8 cellular contexts compared by ENCODE assay signal in the genomic region with DNA sequence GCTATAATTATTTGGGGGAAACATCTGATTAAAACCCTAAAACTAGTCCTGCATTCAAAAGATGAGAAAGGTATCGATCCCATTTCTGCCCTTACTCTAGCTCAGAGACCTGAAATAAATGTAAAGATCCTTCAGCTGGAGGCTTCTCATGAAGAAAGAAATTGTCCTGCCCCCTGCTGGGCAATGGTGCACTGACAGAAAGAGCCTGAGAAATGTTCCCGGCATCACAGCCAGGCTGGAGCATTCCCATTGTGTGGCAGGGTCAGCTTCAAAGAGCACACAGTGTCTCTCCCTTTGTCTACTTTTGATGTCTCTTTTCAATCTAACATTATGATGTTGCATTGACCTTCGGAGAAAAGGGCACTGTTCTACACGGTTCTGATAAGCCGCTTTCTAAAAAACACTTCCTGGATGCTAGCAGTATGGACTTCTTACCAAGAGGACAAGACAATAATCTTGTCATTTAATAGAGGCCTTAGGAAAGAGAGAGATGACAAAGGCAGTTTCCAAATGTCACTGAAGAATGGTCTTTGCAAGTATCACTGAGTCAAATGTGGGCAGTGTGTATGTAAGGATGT.
DNase-seq lines count a peak whose midpoint lies in the region; ATAC-seq, FAIRE-seq and TF ChIP-seq lines count a peak whose summit lies in the region.

No MANE protein-coding gene starts in this region.

- intact Hi-C loops in natural killer cell (cut with micrococcal nuclease): no loop called here

- no peak overlapping the region for H3K27ac ChIP-seq in GM23248
- no peak overlapping the region for H3K27ac ChIP-seq in CD8-positive, alpha-beta memory T cell (ENCODE audit: low read depth, low read length)

- H3K4me3 Mint-ChIP-seq in CD8-positive, alpha-beta memory T cell: no peak overlapping the region
- H3K4me3 Mint-ChIP-seq in natural killer cell: no peak overlapping the region

- POLR2A ChIA-PET in CD8-positive, alpha-beta memory T cell (lab: Charles Lee): no interaction called here

- H3K4me1 Mint-ChIP-seq in CD8-positive, alpha-beta memory T cell: no peaks in the 10 kb centered on the region
- H3K4me1 Mint-ChIP-seq in natural killer cell: no peaks in the 10 kb centered on the region

- H3K9me3 ChIP-seq in GM23248 (ENCODE audit: low read depth): no peaks in the 10 kb centered on the region
- no peaks in the 10 kb centered on the region for H3K9me3 ChIP-seq in CD8-positive, alpha-beta memory T cell (ENCODE audit: low read length)

- FAIRE-seq in D721Med (lab: Jason Lieb, UNC): no peak

- no peaks in the 10 kb centered on the region for H3K4me1 ChIP-seq in GM23248 (ENCODE audit: insufficient read depth)
- no peaks in the 10 kb centered on the region for H3K4me1 ChIP-seq in CD8-positive, alpha-beta memory T cell (ENCODE audit: insufficient read depth, low read length)

- TF ChIP-seq CTCF in D721Med (IDR thresholded peaks at IDR 0.05; ENCODE audit: insufficient read depth, missing control alignments): peak; percentile 63
- peak; percentile 84 for TF ChIP-seq CTCF in fibroblast of pulmonary artery (IDR thresholded peaks at IDR 0.05; ENCODE audit: low read length, missing control alignments)
- no peak for TF ChIP-seq CTCF in natural killer cell (IDR thresholded peaks at IDR 0.05)

- no peaks in the 10 kb centered on the region for H4K20me1 ChIP-seq in GM23248 (ENCODE audit: insufficient read depth)

- no peak overlapping the region for H3K9ac ChIP-seq in GM23248

- H3K79me2 ChIP-seq in GM23248 (ENCODE audit: insufficient read depth): peaks cover 44% of the 10 kb centered on the region

- H3K27ac Mint-ChIP-seq in CD8-positive, alpha-beta memory T cell: no peak overlapping the region
- no peak overlapping the region for H3K27ac Mint-ChIP-seq in natural killer cell

- H3K36me3 ChIP-seq in GM23248 (ENCODE audit: low read depth): no peaks in the 10 kb centered on the region
- H3K36me3 ChIP-seq in CD8-positive, alpha-beta memory T cell (ENCODE audit: insufficient read depth, low read length): no peaks in the 10 kb centered on the region

- H3K4me2 ChIP-seq in GM23248 (ENCODE audit: unreplicated experiment): no peak overlapping the region

- no peaks in the 10 kb centered on the region for H3F3A ChIP-seq in GM23248 (ENCODE audit: insufficient read depth)

- ATAC-seq in HG03135 (IDR thresholded peaks at IDR 0.05; ENCODE audit: unreplicated experiment) (no peak), natural killer cell (no peak)

- H3K9me2 ChIP-seq in GM23248 (ENCODE audit: insufficient read depth): no peaks in the 10 kb centered on the region

- CTCF ChIA-PET in CD8-positive, alpha-beta memory T cell (lab: Charles Lee): no interaction called here

- peaks cover 0 to 3% (median 0%) of the 10 kb centered on the region in 5 donors for H3K9me3 Mint-ChIP-seq in CD8-positive, alpha-beta memory T cell
- no peaks in the 10 kb centered on the region for H3K9me3 Mint-ChIP-seq in natural killer cell

- DNase-seq in D721Med (ENCODE audit: insufficient read length, low spot score): peak; percentile 13
- DNase-seq in GM23248: peak; percentile 65
- peak; percentile 4 for DNase-seq in RPMI8226
- peak; percentile 50 for DNase-seq in fibroblast of pulmonary artery (ENCODE audit: low read depth)
- DNase-seq in nucleus accumbens (lab: John Stamatoyannopoulos, UW): peak in 49 of 56 donors; percentile 7 to 87 (median 50)
- no peak for DNase-seq in CD8-positive, alpha-beta memory T cell
- no peak for DNase-seq in natural killer cell

- no peak overlapping the region for H2AFZ ChIP-seq in GM23248

- H3K4me3 ChIP-seq in GM23248 (no peak overlapping the region), fibroblast of pulmonary artery (replicated peaks; ENCODE audit: low read depth, low read length) (no peak overlapping the region)
- no peak overlapping the region for H3K4me3 ChIP-seq in CD8-positive, alpha-beta memory T cell (ENCODE audit: low read length)

- 60 to 66% methylated on average over 5 of the region's 5 CpGs for WGBS in GM23248 (ENCODE audit: low coverage in 1 of 2, low lambda C conversion rate in 2 of 2, missing lambda C conversion rate in 2 of 2), 2 experiments

- H3K36me3 Mint-ChIP-seq in CD8-positive, alpha-beta memory T cell: no peaks in the 10 kb centered on the region
- H3K36me3 Mint-ChIP-seq in natural killer cell: no peaks in the 10 kb centered on the region

- in situ Hi-C loops in GM23248 (cut with MboI): no loop called here

- no peaks in the 10 kb centered on the region for H3K27me3 ChIP-seq in GM23248 (replicated peaks; ENCODE audit: insufficient read depth)
- H3K27me3 ChIP-seq in CD8-positive, alpha-beta memory T cell (ENCODE audit: insufficient read depth, low read length, poor library complexity, severe bottlenecking): no peaks in the 10 kb centered on the region

- no peaks in the 10 kb centered on the region for H3K27me3 Mint-ChIP-seq in CD8-positive, alpha-beta memory T cell
- no peaks in the 10 kb centered on the region for H3K27me3 Mint-ChIP-seq in natural killer cell (ENCODE audit: low read depth in 2 of 2)

Comparison
In these comparisons a context has a peak if more than half of its experiments do, and no peak if none do; other contexts are left out.
1. DNase-seq: peak in D721Med (single experiment), GM23248 (single experiment), RPMI8226 (single experiment), fibroblast of pulmonary artery (single experiment) and nucleus accumbens (49 of 56); none in CD8-positive, alpha-beta memory T cell (0 of 5) and natural killer cell (single experiment).